In genomic region chr4:99749445-99750391, GRCh38 we compare ENCODE assay signal across 22 cellular contexts.
DNase-seq lines count a peak whose midpoint lies in the region; ATAC-seq and TF ChIP-seq lines count a peak whose summit lies in the region.
"Had no signal": no experiment of that assay in that cellular context is flagged by ENCODE, and none has a peak within 500 bp of the region (broad histone marks: within the 10 kb centered on the region; RNA-seq: fewer than 3 reads in every experiment).

No MANE protein-coding gene starts in this region.

- H3K36me3 ChIP-seq in left ventricle myocardium inferior, result no peaks in the 10 kb centered on the region
- H3K36me3 ChIP-seq in skeletal muscle tissue (ENCODE audit: control insufficient read depth in 3 of 3, insufficient read depth in 3 of 3, low read length in 3 of 3), result no peaks in the 10 kb centered on the region
- no peaks in the 10 kb centered on the region for H3K36me3 ChIP-seq in SJCRH30
- H3K36me3 ChIP-seq: left lung, Peyer's patch, SJSA1, upper lobe of left lung had no signal

- H3K27me3 ChIP-seq in left ventricle myocardium inferior (ENCODE audit: low read depth) (no peaks in the 10 kb centered on the region), skeletal muscle tissue (ENCODE audit: control insufficient read depth in 3 of 3, insufficient read depth in 3 of 3, low read length in 3 of 3) (no peaks in the 10 kb centered on the region), SJCRH30 (no peaks in the 10 kb centered on the region)
- H3K27me3 ChIP-seq: left lung, Peyer's patch, SJSA1, upper lobe of left lung had no signal

- no peak overlapping the region for H3K4me3 Mint-ChIP-seq in activated CD4-positive, alpha-beta T cell treated with anti-CD3 and anti-CD28 coated beads, Interleukin-2, amount 10 ng/mL, durations not matched to agents 7 days and 5 days
- H3K4me3 Mint-ChIP-seq: activated naive CD4-positive, alpha-beta T cell treated with anti-CD3 and anti-CD28 coated beads, Interleukin-2, amount 50 U/mL, for 24 hours; activated T-helper 1 cell treated with anti-CD3 and anti-CD28 coated beads, Interleukin-12 subunit alpha, Interleukin-12 subunit beta, Interleukin-2, Interleukin-4 antibody, amounts not matched to agents 30 ng/mL and 10 ng/mL and 1 ng/mL, durations not matched to agents 14 hours and 24 hours and 36 hours; B cell; WTC11 had no signal

- H3K4me3 ChIP-seq in left ventricle myocardium inferior (no peak overlapping the region), skeletal muscle tissue (ENCODE audit: low read length in 3 of 3) (peak overlapping the region in 2 of 3 donors; percentile 5 to 9), SJCRH30 (no peak overlapping the region)
- H3K4me3 ChIP-seq: left lung, Peyer's patch, SJSA1, upper lobe of left lung had no signal

- no peaks in the 10 kb centered on the region for H3K9me3 Mint-ChIP-seq in activated CD4-positive, alpha-beta T cell treated with anti-CD3 and anti-CD28 coated beads, Interleukin-2, amount 10 ng/mL, durations not matched to agents 7 days and 5 days
- H3K9me3 Mint-ChIP-seq: activated naive CD4-positive, alpha-beta T cell treated with anti-CD3 and anti-CD28 coated beads, Interleukin-2, amount 50 U/mL, for 24 hours; activated T-helper 1 cell treated with anti-CD3 and anti-CD28 coated beads, Interleukin-12 subunit alpha, Interleukin-12 subunit beta, Interleukin-2, Interleukin-4 antibody, amounts not matched to agents 30 ng/mL and 10 ng/mL and 1 ng/mL, durations not matched to agents 14 hours and 24 hours and 36 hours; WTC11 had no signal

- DNase-seq in Right ventricle myocardium superior, result no peak
- no peak for DNase-seq in left ventricle myocardium inferior
- DNase-seq in NCI-H2171 treated with DMSO at 0.1 percent for 48 hours (lab: John Stamatoyannopoulos, UW), result peak; percentile 65
- no peak for DNase-seq in SJCRH30
- no peak for DNase-seq in NCI-H526 treated with DMSO at 0.1 percent for 48 hours (lab: John Stamatoyannopoulos, UW)
- no peak for DNase-seq in activated CD4-positive, alpha-beta T cell treated with anti-CD3 and anti-CD28 coated beads, Interleukin-2, amount 10 ng/mL, durations not matched to agents 7 days and 5 days
- DNase-seq: activated CD4-positive, alpha-beta T cell treated with anti-CD3 and anti-CD28 coated beads, Interleukin-2, amount 50 U/mL, for 4 hours; amygdala; left lung; naive B cell; NCI-H526; Peyer's patch; stimulated activated CD4-positive, alpha-beta T cell treated with anti-CD3 and anti-CD28 coated beads, Interleukin-2, amount 100 ng/mL, for 24 hours; substantia nigra; upper lobe of left lung had no signal

- POLR2A ChIA-PET in activated CD4-positive, alpha-beta T cell treated with anti-CD3 and anti-CD28 coated beads, Interleukin-2, amount 10 ng/mL, durations not matched to agents 7 days and 5 days (lab: Charles Lee), result no interaction called here

- no peak for TF ChIP-seq CTCF in left ventricle myocardium inferior (IDR thresholded peaks at IDR 0.05; ENCODE audit: borderline replicate concordance)

- H3K4me1 ChIP-seq in left ventricle myocardium inferior (peaks cover 9% of the 10 kb centered on the region), skeletal muscle tissue (ENCODE audit: control insufficient read depth in 3 of 3, insufficient read depth in 3 of 3, low read length in 3 of 3) (peaks cover 0 to 8% (median 5%) of the 10 kb centered on the region in 3 donors), SJCRH30 (no peaks in the 10 kb centered on the region)
- H3K4me1 ChIP-seq: left lung, Peyer's patch, SJSA1, upper lobe of left lung had no signal

- H3K27me3 Mint-ChIP-seq in activated CD4-positive, alpha-beta T cell treated with anti-CD3 and anti-CD28 coated beads, Interleukin-2, amount 10 ng/mL, durations not matched to agents 7 days and 5 days, result peaks cover 7% of the 10 kb centered on the region

- H3K9ac ChIP-seq in skeletal muscle tissue (ENCODE audit: low read depth in 1 of 3, low read length in 3 of 3), result peak overlapping the region in 2 of 3 donors; percentile 4 to 62

- H3K4me1 Mint-ChIP-seq in activated CD4-positive, alpha-beta T cell treated with anti-CD3 and anti-CD28 coated beads, Interleukin-2, amount 10 ng/mL, durations not matched to agents 7 days and 5 days, result no peaks in the 10 kb centered on the region
- H3K4me1 Mint-ChIP-seq: activated naive CD4-positive, alpha-beta T cell treated with anti-CD3 and anti-CD28 coated beads, Interleukin-2, amount 50 U/mL, for 24 hours; B cell; naive B cell; WTC11 had no signal

- H3K9me3 ChIP-seq in left ventricle myocardium inferior (replicated peaks) (no peaks in the 10 kb centered on the region), skeletal muscle tissue (ENCODE audit: control insufficient read depth in 3 of 3, low read length in 3 of 3) (no peaks in the 10 kb centered on the region), SJCRH30 (replicated peaks) (no peaks in the 10 kb centered on the region)
- H3K9me3 ChIP-seq: left lung, Peyer's patch, SJSA1, upper lobe of left lung had no signal

- intact Hi-C loops in Right ventricle myocardium superior (cut with DNase I) (no loop called here), left ventricle myocardium inferior (cut with micrococcal nuclease) (no loop called here)

- ATAC-seq in Right ventricle myocardium superior (ENCODE audit: poor library complexity), result peak; percentile 29
- peak; percentile 50 for ATAC-seq in HG03159 (IDR thresholded peaks at IDR 0.05; ENCODE audit: unreplicated experiment)
- ATAC-seq: left lung, WTC11 had no signal

- H3K27ac ChIP-seq in left ventricle myocardium inferior (replicated peaks) (no peak overlapping the region), skeletal muscle tissue (ENCODE audit: low read depth, low read length) (peak overlapping the region; percentile 59), SJCRH30 (no peak overlapping the region)
- H3K27ac ChIP-seq: left lung, Peyer's patch, SJSA1, upper lobe of left lung had no signal

- no peak overlapping the region for H3K27ac Mint-ChIP-seq in activated CD4-positive, alpha-beta T cell treated with anti-CD3 and anti-CD28 coated beads, Interleukin-2, amount 10 ng/mL, durations not matched to agents 7 days and 5 days
- H3K27ac Mint-ChIP-seq: activated naive CD4-positive, alpha-beta T cell treated with anti-CD3 and anti-CD28 coated beads, Interleukin-2, amount 50 U/mL, for 24 hours; activated T-helper 1 cell treated with anti-CD3 and anti-CD28 coated beads, Interleukin-12 subunit alpha, Interleukin-12 subunit beta, Interleukin-2, Interleukin-4 antibody, amounts not matched to agents 30 ng/mL and 10 ng/mL and 1 ng/mL, durations not matched to agents 14 hours and 24 hours and 36 hours; B cell; naive B cell; WTC11 had no signal

- no peaks in the 10 kb centered on the region for H3K36me3 Mint-ChIP-seq in activated CD4-positive, alpha-beta T cell treated with anti-CD3 and anti-CD28 coated beads, Interleukin-2, amount 10 ng/mL, durations not matched to agents 7 days and 5 days (ENCODE audit: low read depth)
- H3K36me3 Mint-ChIP-seq: activated naive CD4-positive, alpha-beta T cell treated with anti-CD3 and anti-CD28 coated beads, Interleukin-2, amount 50 U/mL, for 24 hours; naive B cell; WTC11 had no signal

- CTCF ChIA-PET in activated CD4-positive, alpha-beta T cell treated with anti-CD3 and anti-CD28 coated beads, Interleukin-2, amount 10 ng/mL, durations not matched to agents 7 days and 5 days (lab: Charles Lee), result interaction anchor here (1.6 kb wide), 1 partner anchor 9 kb away, joined by 4 read pairs; no protein-coding TSS in a partner anchor

Comparison
In these comparisons a context has a peak if more than half of its experiments do, and no peak if none do; other contexts are left out.
1. H3K4me3 ChIP-seq: peak in skeletal muscle tissue (2 of 3); none in left ventricle myocardium inferior (single experiment) and SJCRH30 (single experiment).